19 cellular contexts compared by ENCODE assay signal in genomic region chr10:58201704-58202103, GRCh38.
DNase-seq lines count a peak whose midpoint lies in the region; ATAC-seq and TF ChIP-seq lines count a peak whose summit lies in the region.
"Had no signal": no experiment of that assay in that cellular context is flagged by ENCODE, and none has a peak within 500 bp of the region (broad histone marks: within the 10 kb centered on the region; RNA-seq: fewer than 3 reads in every experiment).

No MANE protein-coding gene starts in this region.

- TF ChIP-seq CTCF in activated CD8-positive, alpha-beta T cell treated with anti-CD3 and anti-CD28 coated beads for 36 hours (IDR thresholded peaks at IDR 0.05) = no peak
- TF ChIP-seq CTCF in parathyroid adenoma (IDR thresholded peaks at IDR 0.05) = no peak
- TF ChIP-seq CTCF in endodermal cell (conservative IDR thresholded peaks at IDR 0.05) = no peak

- no peak overlapping the region for H3K4me3 ChIP-seq in parathyroid adenoma (ENCODE audit: low read depth, low read length)
- no peak overlapping the region for H3K4me3 ChIP-seq in endodermal cell (ENCODE audit: low read length)
- H3K4me3 ChIP-seq: lung, neural progenitor cell had no signal

- H3K27me3 ChIP-seq in parathyroid adenoma (ENCODE audit: control insufficient read depth, insufficient read depth, low read length) (no peaks in the 10 kb centered on the region), endodermal cell (ENCODE audit: control insufficient read depth, insufficient read depth, low read length, poor library complexity, severe bottlenecking) (no peaks in the 10 kb centered on the region)
- H3K27me3 ChIP-seq: neural progenitor cell had no signal

- peaks cover 20% of the 10 kb centered on the region for H3K79me2 ChIP-seq in parathyroid adenoma

- intact Hi-C loops in activated CD8-positive, alpha-beta T cell treated with anti-CD3 and anti-CD28 coated beads for 36 hours (cut with micrococcal nuclease) = no loop called here

- ATAC-seq in activated CD8-positive, alpha-beta T cell treated with anti-CD3 and anti-CD28 coated beads, Interleukin-2, amount 10 ng/mL, durations not matched to agents 7 days and 5 days = peak; percentile 39
- ATAC-seq in activated CD8-positive, alpha-beta T cell treated with anti-CD3 and anti-CD28 coated beads for 36 hours = no peak
- peak; percentile 79 for ATAC-seq in GM21619 (IDR thresholded peaks at IDR 0.05; ENCODE audit: unreplicated experiment)
- peak; percentile 75 for ATAC-seq in HG03135 (IDR thresholded peaks at IDR 0.05; ENCODE audit: unreplicated experiment)
- ATAC-seq in activated CD4-positive, CD25-positive, alpha-beta regulatory T cell treated with anti-CD3 and anti-CD28 coated beads, Interleukin-2, amount 50 U/mL, for 24 hours = no peak
- ATAC-seq: activated naive CD4-positive, alpha-beta T cell treated with anti-CD3 and anti-CD28 coated beads, Interleukin-2, amount 50 U/mL, for 72 hours; sciatic nerve had no signal

- H3K9ac ChIP-seq in parathyroid adenoma (no peak overlapping the region), endodermal cell (ENCODE audit: extremely low read depth, low read length, poor library complexity, severe bottlenecking) (no peak overlapping the region)
- H3K9ac ChIP-seq: neural progenitor cell had no signal

- H3K27me3 Mint-ChIP-seq in activated CD8-positive, alpha-beta T cell treated with anti-CD3 and anti-CD28 coated beads, Interleukin-2, amount 10 ng/mL, durations not matched to agents 7 days and 5 days (ENCODE audit: low read depth) = no peaks in the 10 kb centered on the region
- H3K27me3 Mint-ChIP-seq in activated CD8-positive, alpha-beta T cell treated with anti-CD3 and anti-CD28 coated beads for 36 hours = no peaks in the 10 kb centered on the region
- no peaks in the 10 kb centered on the region for H3K27me3 Mint-ChIP-seq in endodermal cell (ENCODE audit: insufficient read depth)

- WGBS in endodermal cell (ENCODE audit: insufficient coverage in 1 of 2, insufficient read length in 1 of 2), 2 experiments = 90 to 96% methylated on average over 1 to 2 of the region's 2 CpGs

- peaks cover 11% of the 10 kb centered on the region for H3K4me1 ChIP-seq in parathyroid adenoma
- peaks cover 4% of the 10 kb centered on the region for H3K4me1 ChIP-seq in endodermal cell (ENCODE audit: control insufficient read depth, insufficient read depth, low read length)
- H3K4me1 ChIP-seq: neural progenitor cell had no signal

- DNase-seq in activated CD8-positive, alpha-beta T cell treated with anti-CD3 and anti-CD28 coated beads, Interleukin-2, amount 10 ng/mL, durations not matched to agents 7 days and 5 days = peak; percentile 35
- no peak for DNase-seq in activated CD8-positive, alpha-beta T cell treated with anti-CD3 and anti-CD28 coated beads for 36 hours
- DNase-seq in activated T-cell treated with anti-CD3 and anti-CD28 coated beads, Interleukin-2, amount 50 U/mL, for 1 hour = no peak
- no peak for DNase-seq in endodermal cell
- DNase-seq: 8988T; activated CD4-positive, CD25-positive, alpha-beta regulatory T cell; activated CD8-positive, alpha-beta memory T cell treated with anti-CD3 and anti-CD28 coated beads, Interleukin-2, amount 50 U/mL, for 48 hours; NCI-H2081 treated with DMSO at 0.1 percent for 48 hours; NCI-H748 treated with DMSO at 0.1 percent for 48 hours; stimulated activated CD4-positive, alpha-beta T cell treated with anti-CD3 and anti-CD28 coated beads, Interleukin-4, amount 100 ng/mL, for 1 hour; trophoblast cell had no signal

- no peaks in the 10 kb centered on the region for H3K36me3 ChIP-seq in parathyroid adenoma (ENCODE audit: control insufficient read depth, insufficient read depth, low read length)
- H3K36me3 ChIP-seq in endodermal cell (ENCODE audit: control insufficient read depth, insufficient read depth, low read length) = peaks cover 24% of the 10 kb centered on the region
- H3K36me3 ChIP-seq: neural progenitor cell had no signal

- peak overlapping the region; percentile 39 for H3K27ac ChIP-seq in parathyroid adenoma
- no peak overlapping the region for H3K27ac ChIP-seq in endodermal cell (ENCODE audit: low read depth, low read length)
- H3K27ac ChIP-seq: neural progenitor cell had no signal

- no peak overlapping the region for H3K4me2 ChIP-seq in parathyroid adenoma (ENCODE audit: low read length)
- H3K4me2 ChIP-seq: neural progenitor cell had no signal

- POLR2A ChIA-PET in activated CD8-positive, alpha-beta T cell treated with anti-CD3 and anti-CD28 coated beads, Interleukin-2, amount 10 ng/mL, durations not matched to agents 7 days and 5 days (lab: Charles Lee) = interaction anchor here (1.7 kb wide), 1 partner anchor 67 kb away, joined by 5 read pairs; the partner anchor contains the start of gene CISD1
- POLR2A ChIA-PET in activated CD8-positive, alpha-beta T cell treated with anti-CD3 and anti-CD28 coated beads for 36 hours (lab: Charles Lee) = no interaction called here

- H3K27ac Mint-ChIP-seq in activated CD8-positive, alpha-beta T cell treated with anti-CD3 and anti-CD28 coated beads, Interleukin-2, amount 10 ng/mL, durations not matched to agents 7 days and 5 days = peak overlapping the region; percentile 60
- no peak overlapping the region for H3K27ac Mint-ChIP-seq in activated CD8-positive, alpha-beta T cell treated with anti-CD3 and anti-CD28 coated beads for 36 hours
- H3K27ac Mint-ChIP-seq in endodermal cell = no peak overlapping the region
- H3K27ac Mint-ChIP-seq: activated naive CD4-positive, alpha-beta T cell treated with anti-CD3 and anti-CD28 coated beads, Interleukin-2, amount 50 U/mL, for 72 hours; neural progenitor cell had no signal

- H3K4me3 Mint-ChIP-seq in activated CD8-positive, alpha-beta T cell treated with anti-CD3 and anti-CD28 coated beads, Interleukin-2, amount 10 ng/mL, durations not matched to agents 7 days and 5 days = no peak overlapping the region
- no peak overlapping the region for H3K4me3 Mint-ChIP-seq in activated CD8-positive, alpha-beta T cell treated with anti-CD3 and anti-CD28 coated beads for 36 hours
- H3K4me3 Mint-ChIP-seq in endodermal cell = no peak overlapping the region
- H3K4me3 Mint-ChIP-seq: neural progenitor cell had no signal

- peaks cover 3% of the 10 kb centered on the region for H3K36me3 Mint-ChIP-seq in activated CD8-positive, alpha-beta T cell treated with anti-CD3 and anti-CD28 coated beads, Interleukin-2, amount 10 ng/mL, durations not matched to agents 7 days and 5 days (ENCODE audit: low read depth)
- H3K36me3 Mint-ChIP-seq in activated CD8-positive, alpha-beta T cell treated with anti-CD3 and anti-CD28 coated beads for 36 hours (ENCODE audit: low read depth) = peaks cover 10% of the 10 kb centered on the region
- peaks cover 25% of the 10 kb centered on the region for H3K36me3 Mint-ChIP-seq in endodermal cell (ENCODE audit: low read depth)

- H2AFZ ChIP-seq in parathyroid adenoma = no peak overlapping the region
- H2AFZ ChIP-seq: neural progenitor cell had no signal

- H3K9me3 ChIP-seq in parathyroid adenoma (ENCODE audit: control insufficient read depth, low read length) (no peaks in the 10 kb centered on the region), endodermal cell (ENCODE audit: control insufficient read depth, low read length) (peaks cover 6% of the 10 kb centered on the region)

- no peaks in the 10 kb centered on the region for H3K9me3 Mint-ChIP-seq in activated CD8-positive, alpha-beta T cell treated with anti-CD3 and anti-CD28 coated beads, Interleukin-2, amount 10 ng/mL, durations not matched to agents 7 days and 5 days (ENCODE audit: insufficient read depth)
- H3K9me3 Mint-ChIP-seq in activated CD8-positive, alpha-beta T cell treated with anti-CD3 and anti-CD28 coated beads for 36 hours = no peaks in the 10 kb centered on the region
- no peaks in the 10 kb centered on the region for H3K9me3 Mint-ChIP-seq in endodermal cell
- H3K9me3 Mint-ChIP-seq: activated naive CD4-positive, alpha-beta T cell treated with anti-CD3 and anti-CD28 coated beads, Interleukin-2, amount 50 U/mL, for 72 hours; neural progenitor cell had no signal

- CTCF ChIA-PET in activated CD8-positive, alpha-beta T cell treated with anti-CD3 and anti-CD28 coated beads, Interleukin-2, amount 10 ng/mL, durations not matched to agents 7 days and 5 days (lab: Charles Lee) = interaction anchor here (1.2 to 2.4 kb wide), 5 partner anchors 13 to 183 kb away, joined by 3 to 12 read pairs (median 5); no protein-coding TSS in a partner anchor
- CTCF ChIA-PET in activated CD8-positive, alpha-beta T cell treated with anti-CD3 and anti-CD28 coated beads for 36 hours (lab: Charles Lee) = interaction anchor here (0.9 kb wide), 1 partner anchor 12 kb away, joined by 3 read pairs; no protein-coding TSS in a partner anchor

- peaks cover 19% of the 10 kb centered on the region for H3K4me1 Mint-ChIP-seq in activated CD8-positive, alpha-beta T cell treated with anti-CD3 and anti-CD28 coated beads, Interleukin-2, amount 10 ng/mL, durations not matched to agents 7 days and 5 days (ENCODE audit: low read depth)
- no peaks in the 10 kb centered on the region for H3K4me1 Mint-ChIP-seq in activated CD8-positive, alpha-beta T cell treated with anti-CD3 and anti-CD28 coated beads for 36 hours (ENCODE audit: low read depth)
- peaks cover 9% of the 10 kb centered on the region for H3K4me1 Mint-ChIP-seq in endodermal cell
- H3K4me1 Mint-ChIP-seq: neural progenitor cell had no signal

Comparison
In these comparisons a context has a peak if more than half of its experiments do, and no peak if none do; other contexts are left out.
1. ATAC-seq: peak in activated CD8-positive, alpha-beta T cell treated with anti-CD3 and anti-CD28 coated beads, Interleukin-2, amount 10 ng/mL, durations not matched to agents 7 days and 5 days (single experiment), GM21619 (single experiment) and HG03135 (single experiment); none in activated CD8-positive, alpha-beta T cell treated with anti-CD3 and anti-CD28 coated beads for 36 hours (single experiment) and activated CD4-positive, CD25-positive, alpha-beta regulatory T cell treated with anti-CD3 and anti-CD28 coated beads, Interleukin-2, amount 50 U/mL, for 24 hours (0 of 2).